In the genomic region with DNA sequence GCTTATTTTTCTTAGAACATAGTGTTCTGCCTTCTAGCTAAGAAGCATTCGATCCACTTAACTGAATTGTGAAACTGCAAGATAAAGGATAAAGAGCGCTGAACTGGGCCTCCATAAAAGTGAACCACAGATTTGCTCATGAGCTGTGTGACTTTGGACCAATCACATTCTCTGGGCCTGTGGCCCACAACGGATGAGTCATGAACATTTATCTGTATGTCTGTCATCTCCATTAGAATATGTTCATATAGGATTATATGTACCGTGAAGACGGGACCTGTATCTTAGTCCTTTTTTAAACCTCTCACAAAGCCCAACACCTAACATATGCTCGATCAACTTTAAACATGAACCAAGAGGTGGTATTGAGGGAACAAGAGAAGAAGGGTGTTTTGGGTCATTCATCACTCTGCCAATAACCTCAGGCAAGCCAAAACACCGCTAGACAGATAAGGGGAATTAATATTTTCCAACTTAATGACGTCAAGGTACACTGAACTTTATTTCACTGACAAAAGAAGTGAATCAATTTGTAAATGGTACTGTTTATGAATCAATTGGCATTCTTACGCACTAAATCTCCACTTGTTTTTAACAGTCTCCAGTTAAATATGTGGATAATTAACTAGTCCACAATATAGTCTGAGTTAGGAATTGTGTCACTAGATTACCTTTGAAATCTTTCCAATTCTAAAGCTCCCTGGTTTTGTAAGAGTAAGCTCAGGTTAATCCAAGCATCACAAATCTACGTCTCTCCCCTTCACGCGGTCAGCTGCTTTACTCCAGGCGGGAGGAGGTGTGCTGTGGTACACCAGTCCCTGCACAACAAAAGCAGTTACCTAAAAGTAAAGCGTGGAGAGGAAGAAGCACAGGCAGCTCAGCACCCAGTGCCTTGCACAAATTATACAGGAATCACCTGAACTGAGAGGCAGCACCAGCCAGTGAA, we compare ENCODE assay signal across 8 cellular contexts. TPM values are rescaled to one million over a fixed set of nuclear protein-coding genes. Genes with fewer than 3 reads are reported as not detected.
DNase-seq lines count a peak whose midpoint lies in the region; ATAC-seq and TF ChIP-seq lines count a peak whose summit lies in the region.

No MANE protein-coding gene starts in this region.

- H3K27me3 ChIP-seq in CD4-positive, CD25-positive, alpha-beta regulatory T cell (ENCODE audit: control insufficient read depth, insufficient read depth, low read length) = no peaks in the 10 kb centered on the region
- H3K27me3 ChIP-seq in tibial artery = no peaks in the 10 kb centered on the region

- TF ChIP-seq CTCF in tibial artery (IDR thresholded peaks at IDR 0.05) = no peak

- peaks cover 5% of the 10 kb centered on the region for H3K36me3 ChIP-seq in CD4-positive, CD25-positive, alpha-beta regulatory T cell (ENCODE audit: control insufficient read depth, insufficient read depth, low read length)
- no peaks in the 10 kb centered on the region for H3K36me3 ChIP-seq in tibial artery

- H3K36me3 Mint-ChIP-seq in CD4-positive, CD25-positive, alpha-beta regulatory T cell = peaks cover 19% of the 10 kb centered on the region
- peaks cover 10% of the 10 kb centered on the region for H3K36me3 Mint-ChIP-seq in effector memory CD8-positive, alpha-beta T cell (ENCODE audit: insufficient read depth)

- peak overlapping the region; percentile 90 to 97 (median 96) for H3K4me3 Mint-ChIP-seq in CD4-positive, CD25-positive, alpha-beta regulatory T cell
- peak overlapping the region; percentile 89 for H3K4me3 Mint-ChIP-seq in effector memory CD8-positive, alpha-beta T cell

- no peaks in the 10 kb centered on the region for H3K27me3 Mint-ChIP-seq in CD4-positive, CD25-positive, alpha-beta regulatory T cell
- no peaks in the 10 kb centered on the region for H3K27me3 Mint-ChIP-seq in effector memory CD8-positive, alpha-beta T cell

- ATAC-seq in CD4-positive, CD25-positive, alpha-beta regulatory T cell (ENCODE audit: low read depth in 2 of 2) = peak; percentile 41
- no peak for ATAC-seq in effector memory CD8-positive, alpha-beta T cell (replicated peaks)
- ATAC-seq in GM21825 (IDR thresholded peaks at IDR 0.05; ENCODE audit: unreplicated experiment) = no peak
- ATAC-seq in GM18867 (IDR thresholded peaks at IDR 0.05; ENCODE audit: unreplicated experiment) = no peak

- H3K27ac Mint-ChIP-seq in CD4-positive, CD25-positive, alpha-beta regulatory T cell = peak overlapping the region; percentile 81 to 93 (median 93)
- H3K27ac Mint-ChIP-seq in effector memory CD8-positive, alpha-beta T cell = peak overlapping the region; percentile 85 to 90

- H3K4me1 Mint-ChIP-seq in CD4-positive, CD25-positive, alpha-beta regulatory T cell = peaks cover 22 to 62% (median 46%) of the 10 kb centered on the region in 4 donors
- H3K4me1 Mint-ChIP-seq in effector memory CD8-positive, alpha-beta T cell (ENCODE audit: low read depth in 2 of 2) = peaks cover 48 to 61% of the 10 kb centered on the region in 2 donors

- intact Hi-C loops in tibial artery (cut with DNase I; ENCODE audit: low total_unique reads) = loop anchor here (5.0 to 10.0 kb wide), 2 partner anchors 106 to 183 kb away; a partner anchor contains a TSS

- DNase-seq in CD4-positive, CD25-positive, alpha-beta regulatory T cell = peak; percentile 36 to 85 (median 45)
- DNase-seq in M059J (ENCODE audit: low read depth) (peak; percentile 71), mucosa of gallbladder (ENCODE audit: low spot score) (peak; percentile 48), tibial artery (peak in 1 of 2 donors; percentile 59)
- peak; percentile 40 for DNase-seq in activated CD4-positive, alpha-beta T cell treated with anti-CD3 and anti-CD28 coated beads for 1 hour
- DNase-seq in effector memory CD8-positive, alpha-beta T cell = no peak

- H3K9me3 Mint-ChIP-seq in CD4-positive, CD25-positive, alpha-beta regulatory T cell = no peaks in the 10 kb centered on the region
- H3K9me3 Mint-ChIP-seq in effector memory CD8-positive, alpha-beta T cell = no peaks in the 10 kb centered on the region

- H3K27ac ChIP-seq in CD4-positive, CD25-positive, alpha-beta regulatory T cell (ENCODE audit: insufficient read depth, low read length, poor library complexity, severe bottlenecking) = peak overlapping the region; percentile 77
- H3K27ac ChIP-seq in tibial artery = peak overlapping the region; percentile 90 to 97

- no peaks in the 10 kb centered on the region for H3K9me3 ChIP-seq in CD4-positive, CD25-positive, alpha-beta regulatory T cell (ENCODE audit: control insufficient read depth in 2 of 2, low read length in 2 of 2)
- no peaks in the 10 kb centered on the region for H3K9me3 ChIP-seq in tibial artery

- H3K4me1 ChIP-seq in CD4-positive, CD25-positive, alpha-beta regulatory T cell (ENCODE audit: control insufficient read depth, insufficient read depth, low read length, poor library complexity, severe bottlenecking) = peaks cover 56% of the 10 kb centered on the region
- H3K4me1 ChIP-seq in tibial artery = peaks cover 0 to 59% (median 44%) of the 10 kb centered on the region in 4 donors

- H3K4me3 ChIP-seq in CD4-positive, CD25-positive, alpha-beta regulatory T cell (ENCODE audit: low read depth, low read length) = peak overlapping the region; percentile 95
- H3K4me3 ChIP-seq in tibial artery = peak overlapping the region; percentile 89 to 96

RNA-seq across cellular contexts. Expression of a gene that starts 1.6 kb away (rescaled TPM):
- total RNA-seq in CD4-positive, CD25-positive, alpha-beta regulatory T cell = 33.7 TPM
- 10 to 100 TPM; 22.6 to 36.9 (median 27.6) TPM for polyA plus RNA-seq in CD4-positive, CD25-positive, alpha-beta regulatory T cell
- 44.0 and 56.8 TPM in 2 replicates for total RNA-seq in M059J (2014; rRNA removed; shearing (Covaris generic))
- total RNA-seq in mucosa of gallbladder = 68.4 TPM

RNA-seq across cellular contexts. Expression of a gene that starts 48.9 kb away (rescaled TPM):
- not detected for total RNA-seq in CD4-positive, CD25-positive, alpha-beta regulatory T cell
- polyA plus RNA-seq in CD4-positive, CD25-positive, alpha-beta regulatory T cell = not detected
- total RNA-seq in M059J (2014; rRNA removed; shearing (Covaris generic)) = 0.05 TPM in 2 replicates
- 10.1 TPM for total RNA-seq in mucosa of gallbladder

Comparison
In these comparisons a context has a peak if more than half of its experiments do, and no peak if none do; other contexts are left out.
1. ATAC-seq: peak in CD4-positive, CD25-positive, alpha-beta regulatory T cell (2 of 2); none in effector memory CD8-positive, alpha-beta T cell (single experiment), GM21825 (single experiment) and GM18867 (single experiment).
2. DNase-seq: peak in CD4-positive, CD25-positive, alpha-beta regulatory T cell (3 of 3), M059J (single experiment), activated CD4-positive, alpha-beta T cell treated with anti-CD3 and anti-CD28 coated beads for 1 hour (single experiment) and mucosa of gallbladder (single experiment); none in effector memory CD8-positive, alpha-beta T cell (0 of 3).
3. RNA of a gene that starts 48.9 kb away (total RNA-seq): 10.1 TPM in mucosa of gallbladder (single experiment); not detected in CD4-positive, CD25-positive, alpha-beta regulatory T cell (single experiment) and 0.05 TPM in M059J; every median in the first group is over 10 times any median in the second.